In genomic region chr4:147578057-147578476, GRCh38 we compare ENCODE assay signal across 12 cellular contexts. TPM values are rescaled to one million over a fixed set of nuclear protein-coding genes. Genes with fewer than 3 reads are reported as not detected.
DNase-seq lines count a peak whose midpoint lies in the region; ATAC-seq, FAIRE-seq and TF ChIP-seq lines count a peak whose summit lies in the region.
"Had no signal": no experiment of that assay in that cellular context is flagged by ENCODE, and none has a peak within 500 bp of the region (broad histone marks: within the 10 kb centered on the region; RNA-seq: fewer than 3 reads in every experiment).

No MANE protein-coding gene starts in this region.

- H2BK120ac ChIP-seq in mesenchymal stem cell (ENCODE audit: low read depth, low read length), result no peak overlapping the region

- DNase-seq in BJ (ENCODE audit: low read depth) (peak; percentile 66), HTR-8/SVneo (ENCODE audit: insufficient read length, low spot score) (peak; percentile 97), bronchial epithelial cell (ENCODE audit: low read depth) (peak; percentile 100), mesenchymal stem cell (peak; percentile 89), Ammon's horn (ENCODE audit: low spot score) (no peak)
- no peak for DNase-seq in stimulated activated CD4-positive, alpha-beta T cell treated with anti-CD3 and anti-CD28 coated beads, Interleukin-15, amount 100 ng/mL, for 24 hours
- DNase-seq: activated CD4-positive, alpha-beta T cell treated with anti-CD3 and anti-CD28 coated beads, Interleukin-2, amount 50 U/mL, for 48 hours; substantia nigra had no signal

- ATAC-seq in GM21526 (IDR thresholded peaks at IDR 0.05; ENCODE audit: low FRiP score, unreplicated experiment) (no peak), GM21529 (IDR thresholded peaks at IDR 0.05; ENCODE audit: unreplicated experiment) (no peak)

- no peak overlapping the region for H3K4me3 ChIP-seq in BJ (ENCODE audit: low read depth, low read length)
- no peak overlapping the region for H3K4me3 ChIP-seq in bronchial epithelial cell (ENCODE audit: low read depth, low read length)
- no peak overlapping the region for H3K4me3 ChIP-seq in mesenchymal stem cell (ENCODE audit: insufficient read depth in 1 of 2, low read depth in 1 of 2, low read length in 2 of 2)
- H3K4me3 ChIP-seq: ascending aorta, smooth muscle cell had no signal

- no peak for TF ChIP-seq CTCF in BJ (IDR thresholded peaks at IDR 0.05; ENCODE audit: insufficient read depth, low read depth, low read length)
- no peak for TF ChIP-seq CTCF in bronchial epithelial cell (IDR thresholded peaks at IDR 0.05; ENCODE audit: insufficient read depth, low read length, severe bottlenecking)

- peak overlapping the region in 1 of 2 experiments; percentile 37 for H3K18ac ChIP-seq in mesenchymal stem cell (ENCODE audit: low read depth in 1 of 2, low read length in 2 of 2)

- H3K9ac ChIP-seq in mesenchymal stem cell (ENCODE audit: low read length), result no peak overlapping the region

- no peak overlapping the region for H3K23ac ChIP-seq in mesenchymal stem cell (ENCODE audit: low read length in 2 of 2)

- no peak overlapping the region for H2BK15ac ChIP-seq in mesenchymal stem cell (ENCODE audit: low read depth, poor library complexity, severe bottlenecking)

- no peak overlapping the region for H3K4ac ChIP-seq in mesenchymal stem cell (ENCODE audit: low read depth in 1 of 2, low read length in 2 of 2)

- FAIRE-seq in HTR-8/SVneo (lab: Jason Lieb, UNC), result peak; percentile 95
- FAIRE-seq in bronchial epithelial cell (lab: Jason Lieb, UNC), result peak; percentile 97

- CTCF ChIA-PET in BJ (lab: Yijun Ruan, JAX), result no interaction called here

- no peak overlapping the region for H2BK5ac ChIP-seq in mesenchymal stem cell (ENCODE audit: low read depth, low read length, poor library complexity, severe bottlenecking)

- no peak overlapping the region for H4K8ac ChIP-seq in mesenchymal stem cell (ENCODE audit: low read length)

- peak overlapping the region in 1 of 2 experiments; percentile 57 for H2BK12ac ChIP-seq in mesenchymal stem cell (ENCODE audit: low read length in 2 of 2)

- no peak overlapping the region for H4K91ac ChIP-seq in mesenchymal stem cell (ENCODE audit: low read length)

- H3K27me3 ChIP-seq in BJ (ENCODE audit: control insufficient read depth, insufficient read depth, low read length), result no peaks in the 10 kb centered on the region
- H3K27me3 ChIP-seq in bronchial epithelial cell (ENCODE audit: control insufficient read depth, insufficient read depth, low read length), result no peaks in the 10 kb centered on the region
- H3K27me3 ChIP-seq in mesenchymal stem cell (ENCODE audit: control insufficient read depth in 1 of 2, insufficient read depth in 1 of 2, low read length in 2 of 2), result no peaks in the 10 kb centered on the region
- H3K27me3 ChIP-seq: ascending aorta had no signal

- POLR2A ChIA-PET in BJ (lab: Charles Lee), result no interaction called here

- peak overlapping the region in 1 of 2 experiments; percentile 71 for H3K14ac ChIP-seq in mesenchymal stem cell (ENCODE audit: low read length in 2 of 2)

- WGBS in mesenchymal stem cell, result 56% methylated on average over 3 of the region's 5 CpGs

- no peak overlapping the region for H3K4me2 ChIP-seq in mesenchymal stem cell (ENCODE audit: low read length, poor library complexity, severe bottlenecking)
- H3K4me2 ChIP-seq: smooth muscle cell had no signal

- no peak overlapping the region for H2AFZ ChIP-seq in mesenchymal stem cell (ENCODE audit: low read depth, low read length)

- H3K36me3 ChIP-seq in BJ (ENCODE audit: control insufficient read depth, insufficient read depth, low read length) (no peaks in the 10 kb centered on the region), bronchial epithelial cell (ENCODE audit: control insufficient read depth, insufficient read depth, low read length) (no peaks in the 10 kb centered on the region), mesenchymal stem cell (ENCODE audit: control insufficient read depth in 1 of 2, insufficient read depth in 2 of 2, low read depth in 1 of 2, low read length in 2 of 2) (no peaks in the 10 kb centered on the region)
- H3K36me3 ChIP-seq: ascending aorta had no signal

- H2AK5ac ChIP-seq in mesenchymal stem cell (ENCODE audit: low read length, severe bottlenecking), result no peak overlapping the region

- no peaks in the 10 kb centered on the region for H3K9me3 ChIP-seq in mesenchymal stem cell (ENCODE audit: control insufficient read depth, low read length)
- H3K9me3 ChIP-seq: ascending aorta had no signal

- no peaks in the 10 kb centered on the region for H3K79me1 ChIP-seq in mesenchymal stem cell (replicated peaks; ENCODE audit: low read length, poor library complexity, severe bottlenecking)

- peak overlapping the region; percentile 46 for H3K27ac ChIP-seq in mesenchymal stem cell (ENCODE audit: low read length, poor library complexity, severe bottlenecking)
- H3K27ac ChIP-seq: ascending aorta had no signal

- H3K4me1 ChIP-seq in mesenchymal stem cell (ENCODE audit: control insufficient read depth, insufficient read depth, low read depth, low read length), result peaks cover 4% of the 10 kb centered on the region
- H3K4me1 ChIP-seq: ascending aorta had no signal

RNA-seq across cellular contexts. Expression of gene TMEM184C, which starts 39.1 kb away (rescaled TPM):
- 27.1 and 35.1 TPM in 2 replicates for polyA plus RNA-seq in BJ (2011; rRNA removed)
- 23.3 and 25.6 TPM in 2 replicates for polyA minus RNA-seq in BJ (2011; rRNA and poly(A)+ RNA removed)
- 34.9 and 51.3 TPM in 2 replicates for total RNA-seq in bronchial epithelial cell
- 19.8 TPM for polyA plus RNA-seq in mesenchymal stem cell (2013, experiment 1 of 2)
- 20.0 TPM for polyA plus RNA-seq in mesenchymal stem cell (2013, experiment 2 of 2)

Comparison
In these comparisons a context has a peak if more than half of its experiments do, and no peak if none do; other contexts are left out.
1. DNase-seq: peak in BJ (single experiment), HTR-8/SVneo (single experiment), bronchial epithelial cell (single experiment) and mesenchymal stem cell (single experiment); none in stimulated activated CD4-positive, alpha-beta T cell treated with anti-CD3 and anti-CD28 coated beads, Interleukin-15, amount 100 ng/mL, for 24 hours (single experiment) and Ammon's horn (single experiment).